28 cellular contexts compared by ENCODE assay signal in the genomic region with DNA sequence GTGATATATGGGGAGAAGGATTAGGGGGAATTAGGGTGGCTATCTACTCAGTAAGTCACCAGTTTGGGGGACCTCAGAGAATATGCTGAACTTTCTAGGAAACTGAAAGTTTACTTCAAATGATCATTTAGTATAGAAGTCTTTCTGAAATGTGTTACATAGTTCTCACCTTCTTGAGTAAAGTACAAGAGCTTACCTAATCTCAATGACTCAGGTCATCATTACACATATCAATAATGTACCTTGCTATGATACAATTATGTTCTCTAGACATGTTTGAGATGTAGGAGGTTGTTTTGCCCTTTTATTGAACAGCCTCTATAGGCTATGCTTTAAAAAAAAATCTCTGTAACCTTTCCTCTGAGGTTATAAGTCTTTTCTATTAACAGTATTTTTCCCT.
"Had no signal": no experiment of that assay in that cellular context is flagged by ENCODE, and none has a peak within 500 bp of the region (broad histone marks: within the 10 kb centered on the region; RNA-seq: fewer than 3 reads in every experiment).

No MANE protein-coding gene starts in this region.

- FAIRE-seq: colon, endometrium, endothelial cell of umbilical vein, frontal cortex had no signal

- DNase-seq: colonic mucosa; cortex of kidney; dermis blood vessel endothelial cell; dorsolateral prefrontal cortex; effector CD4-positive, alpha-beta T cell; effector CD8-positive, alpha-beta T cell; effector memory CD4-positive, alpha-beta T cell; effector memory CD8-positive, alpha-beta T cell; endodermal cell; erythroblast; esophagus squamous epithelium; foreskin fibroblast; foreskin keratinocyte; foreskin melanocyte; gastrocnemius medialis; glutamatergic neuron; head of caudate nucleus; heart left ventricle; heart right ventricle had no signal

- H3K36me3 ChIP-seq: colonic mucosa, gastrocnemius medialis had no signal

- H3K27ac ChIP-seq: colonic mucosa, coronary artery, dorsolateral prefrontal cortex, epithelial cell of prostate, esophagus muscularis mucosa, esophagus squamous epithelium, foreskin keratinocyte, gastrocnemius medialis, gastroesophageal sphincter, heart left ventricle, heart right ventricle, hepatocyte had no signal

- H3K4me1 ChIP-seq: colonic mucosa, esophagus muscularis mucosa, esophagus squamous epithelium, foreskin keratinocyte, gastrocnemius medialis, gastroesophageal sphincter, heart left ventricle, heart right ventricle had no signal

- H3K27me3 ChIP-seq: colonic mucosa, dorsolateral prefrontal cortex, esophagus muscularis mucosa, esophagus squamous epithelium, foreskin keratinocyte, gastrocnemius medialis, gastroesophageal sphincter, heart left ventricle, heart right ventricle, hepatocyte had no signal

- H3K9me3 ChIP-seq: colonic mucosa, esophagus muscularis mucosa, esophagus squamous epithelium, gastrocnemius medialis, gastroesophageal sphincter, heart left ventricle, heart right ventricle had no signal

- H3K4me3 ChIP-seq: colonic mucosa, coronary artery, dorsolateral prefrontal cortex, esophagus muscularis mucosa, esophagus squamous epithelium, gastrocnemius medialis, gastroesophageal sphincter, heart left ventricle, heart right ventricle, hepatocyte had no signal
